In genomic region chr19:17266975-17267788, GRCh38 we compare ENCODE assay signal across 8 cellular contexts. TPM values are rescaled to one million over a fixed set of nuclear protein-coding genes. Genes with fewer than 3 reads are reported as not detected.
A peak's percentile ranks its signal among the peaks of the same experiment; 100 is the strongest.
DNase-seq lines count a peak whose midpoint lies in the region; TF ChIP-seq lines count a peak whose summit lies in the region.

TSS of gene BABAM1 (plus strand) at chr19:17267443. CDS start at chr19:17268807, 1,364 bp downstream.

- peak; percentile 99 for DNase-seq in GF-D8 (lab: John Stamatoyannopoulos, UW)
- peak; percentile 96 for DNase-seq in HEK293T (ENCODE audit: extremely low spot score)
- DNase-seq in MV-4-11 (lab: John Stamatoyannopoulos, UW), result peak; percentile 100
- DNase-seq in SK-MEL-5 (ENCODE audit: low read depth, low spot score), result peak; percentile 97
- peak; percentile 95 for DNase-seq in activated naive CD4-positive, alpha-beta T cell treated with Interleukin-2 at 50 U/mL for 16 hours
- DNase-seq in foreskin melanocyte, result peak; percentile 99

- H3K36me3 ChIP-seq in neuron (ENCODE audit: insufficient read depth, low read length) (peaks cover 20% of the 10 kb centered on the region), subcutaneous abdominal adipose tissue (ENCODE audit: control insufficient read depth in 5 of 5, insufficient read depth in 5 of 5, low read length in 5 of 5) (peaks cover 0 to 29% (median 12%) of the 10 kb centered on the region in 5 donors)

- H3K27ac ChIP-seq in subcutaneous abdominal adipose tissue (ENCODE audit: low read depth, low read length), result peak within 1 kb of the TSS; percentile 86

- POLR2A ChIA-PET in HEK293T (lab: Yijun Ruan, JAX), result interaction anchor here (0.7 to 2.8 kb wide), 11 partner anchors 8 to 191 kb away, joined by 3 to 12 read pairs (median 5); partner anchors contain the start of genes DDA1, MVB12A and USE1

- H3K4me3 ChIP-seq in neuron (ENCODE audit: low read length) (peak within 1 kb of the TSS; percentile 92), subcutaneous abdominal adipose tissue (ENCODE audit: low read depth in 1 of 5, low read length in 5 of 5) (peak within 1 kb of the TSS; percentile 86 to 98 (median 98))

- H3K4me1 ChIP-seq in neuron (ENCODE audit: insufficient read depth, low read length), result peaks cover 6% of the 10 kb centered on the region
- H3K4me1 ChIP-seq in subcutaneous abdominal adipose tissue (ENCODE audit: control insufficient read depth in 5 of 5, insufficient read depth in 5 of 5, low read length in 5 of 5), result peaks cover 5 to 33% (median 14%) of the 10 kb centered on the region in 5 donors

- H2AFZ ChIP-seq in neuron (ENCODE audit: low read depth, low read length), result peak within 1 kb of the TSS; percentile 66

- in situ Hi-C loops in SK-MEL-5 (cut with HindIII; ENCODE audit: low pct_unique_long_range_greater_than_20kb, low sequenced_read_pairs), result no loop called here

- no peaks in the 10 kb centered on the region for H3K9me3 ChIP-seq in neuron (ENCODE audit: low read length)
- no peaks in the 10 kb centered on the region for H3K9me3 ChIP-seq in subcutaneous abdominal adipose tissue (ENCODE audit: control insufficient read depth in 5 of 5, low read length in 5 of 5)

- CTCF ChIA-PET in HEK293T (lab: Yijun Ruan, JAX), result interaction anchor here (1.0 to 1.4 kb wide), 3 partner anchors 16 to 38 kb away, joined by 3 to 5 read pairs (median 5); no protein-coding TSS in a partner anchor

- peak within 1 kb of the TSS; percentile 60 to 95 (median 86) for H3K9ac ChIP-seq in subcutaneous abdominal adipose tissue (ENCODE audit: low read length in 5 of 5)

- H3K27me3 ChIP-seq in neuron (ENCODE audit: insufficient read depth, low read length) (no peaks in the 10 kb centered on the region), subcutaneous abdominal adipose tissue (ENCODE audit: control insufficient read depth in 5 of 5, insufficient read depth in 4 of 5, low read length in 5 of 5) (no peaks in the 10 kb centered on the region)

TF ChIP-seq in HEK293T, 16 proteins besides CTCF, POLR2A, EP300 and RAD21:
- TF ChIP-seq ELF4 (IDR thresholded peaks at IDR 0.05), result peak; percentile 41; the same call in 1 of the 2 replicates
- TF ChIP-seq BHLHE40 (IDR thresholded peaks at IDR 0.05; ENCODE audit: borderline replicate concordance), result no peak
- TF ChIP-seq SUZ12 (IDR thresholded peaks at IDR 0.05), result no peak

RNA-seq across cellular contexts. Expression of gene BABAM1, which starts in this region (rescaled TPM):
- total RNA-seq in SK-MEL-5 (2014; rRNA removed; shearing (Covaris generic)), result 61.0 and 66.6 TPM in 2 replicates
- 55.3 and 59.7 TPM in 2 replicates for polyA plus RNA-seq in SK-MEL-5 (2015; cell fraction: cytosol; rRNA removed)
- polyA plus RNA-seq in SK-MEL-5 (2015; cell fraction: nucleus; rRNA removed), result 61.2 and 119 TPM in 2 replicates

Comparison
In these comparisons a context has a peak if more than half of its experiments do, and no peak if none do; other contexts are left out.
1. Peak in every context shown above with its lines: DNase-seq, H3K4me3 ChIP-seq and H3K27ac ChIP-seq.